25 cellular contexts compared by ENCODE assay signal in the genomic region with DNA sequence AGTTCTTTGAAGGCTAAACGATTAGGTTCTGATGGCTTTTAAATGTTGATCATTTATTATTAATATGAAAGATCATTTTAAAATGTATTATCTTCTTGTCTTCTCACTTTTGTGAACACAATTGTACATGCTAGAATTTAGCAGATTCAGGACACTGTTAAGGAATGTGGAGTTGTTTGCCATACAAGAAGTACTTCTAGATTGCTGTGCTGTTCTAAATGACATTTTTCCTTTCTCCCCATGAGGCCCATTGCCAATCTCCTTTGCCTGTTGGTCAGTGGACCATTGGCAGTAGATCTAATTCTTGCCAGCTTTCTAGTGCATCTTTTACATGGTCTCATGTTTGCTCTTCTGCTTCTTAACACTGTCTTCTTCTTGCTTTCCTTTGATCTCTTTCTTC.
DNase-seq lines count a peak whose midpoint lies in the region; ATAC-seq and TF ChIP-seq lines count a peak whose summit lies in the region.
"Had no signal": no experiment of that assay in that cellular context is flagged by ENCODE, and none has a peak within 500 bp of the region (broad histone marks: within the 10 kb centered on the region; RNA-seq: fewer than 3 reads in every experiment).

No MANE protein-coding gene starts in this region.

- TF ChIP-seq CTCF in left lung (IDR thresholded peaks at IDR 0.05): no peak
- no peak for TF ChIP-seq CTCF in thoracic aorta (IDR thresholded peaks at IDR 0.05)

- H3K36me3 Mint-ChIP-seq in T-cell: no peaks in the 10 kb centered on the region
- H3K36me3 Mint-ChIP-seq: CD14-positive monocyte; CD4-positive, alpha-beta memory T cell; CD4-positive, CD25-positive, alpha-beta regulatory T cell; CD8-positive, alpha-beta memory T cell had no signal

- no peak for DNase-seq in left lung
- DNase-seq in thoracic aorta (ENCODE audit: low spot score): no peak
- DNase-seq in T-cell: no peak
- DNase-seq in T-helper 9 cell: no peak
- DNase-seq in NCI-H2029 (lab: John Stamatoyannopoulos, UW): no peak
- DNase-seq: ACHN; BE2C; C1 segment of cervical spinal cord; CD4-positive, alpha-beta memory T cell; CD4-positive, CD25-positive, alpha-beta regulatory T cell; CD8-positive, alpha-beta memory T cell; COR-L47; DMS 273 treated with DMSO at 0.1 percent for 48 hours; DMS153; DMS53; DMS79; DND-41; EL; GDM1 had no signal

- H3K36me3 ChIP-seq in ACC112 (ENCODE audit: insufficient read depth, low read length): no peaks in the 10 kb centered on the region
- H3K36me3 ChIP-seq in left lung: no peaks in the 10 kb centered on the region
- H3K36me3 ChIP-seq in thoracic aorta: no peaks in the 10 kb centered on the region
- H3K36me3 ChIP-seq: BE2C, BLaER1 had no signal

- POLR2A ChIA-PET in T-cell (lab: Charles Lee): no interaction called here

- ATAC-seq in left lung: peak; percentile 71
- no peak for ATAC-seq in thoracic aorta (ENCODE audit: insufficient number of reproducible peaks, low FRiP score, low read depth)
- ATAC-seq in T-cell (replicated peaks in 1 of 4): no peak
- ATAC-seq: A549, GM12878 had no signal

- no peak overlapping the region for H3K4me3 ChIP-seq in ACC112 (ENCODE audit: low read depth, low read length)
- H3K4me3 ChIP-seq in left lung: no peak overlapping the region
- peak overlapping the region; percentile 17 for H3K4me3 ChIP-seq in thoracic aorta
- H3K4me3 ChIP-seq: A549, BLaER1, GM12878 had no signal

- H3K4me1 ChIP-seq in ACC112 (ENCODE audit: control insufficient read depth, insufficient read depth, low read length, unreplicated experiment) (peaks cover 6% of the 10 kb centered on the region), left lung (no peaks in the 10 kb centered on the region), thoracic aorta (ENCODE audit: control insufficient read depth in 1 of 2, low read depth in 2 of 2) (peaks cover 4 to 12% of the 10 kb centered on the region in 2 donors)
- H3K4me1 ChIP-seq: A549, BE2C, BLaER1 had no signal

- CTCF ChIA-PET in T-cell (lab: Charles Lee): no interaction called here

- H3K4me1 Mint-ChIP-seq in T-cell: no peaks in the 10 kb centered on the region
- H3K4me1 Mint-ChIP-seq: CD14-positive monocyte; CD4-positive, alpha-beta memory T cell; CD4-positive, CD25-positive, alpha-beta regulatory T cell; CD8-positive, alpha-beta memory T cell had no signal

- peaks cover 3 to 13% (median 11%) of the 10 kb centered on the region in 3 donors for H3K9me3 Mint-ChIP-seq in T-cell

- H3K79me2 ChIP-seq in ACC112 (ENCODE audit: control insufficient read depth, insufficient read depth, low read length, unreplicated experiment): no peaks in the 10 kb centered on the region

- H3K27ac ChIP-seq in ACC112 (ENCODE audit: low read depth, low read length) (no peak overlapping the region), left lung (no peak overlapping the region), thoracic aorta (no peak overlapping the region)
- H3K27ac ChIP-seq: 22Rv1, A549, BLaER1 had no signal

- H3K27ac Mint-ChIP-seq in T-cell: no peak overlapping the region
- H3K27ac Mint-ChIP-seq: CD14-positive monocyte; CD4-positive, alpha-beta memory T cell; CD4-positive, CD25-positive, alpha-beta regulatory T cell; CD8-positive, alpha-beta memory T cell had no signal

- intact Hi-C loops in left lung (cut with DNase I): no loop called here

- no peaks in the 10 kb centered on the region for H3K27me3 Mint-ChIP-seq in T-cell
- H3K27me3 Mint-ChIP-seq: CD4-positive, alpha-beta memory T cell; CD8-positive, alpha-beta memory T cell had no signal

- no peak overlapping the region for H3K4me3 Mint-ChIP-seq in T-cell
- H3K4me3 Mint-ChIP-seq: CD14-positive monocyte; CD4-positive, alpha-beta memory T cell; CD4-positive, CD25-positive, alpha-beta regulatory T cell; CD8-positive, alpha-beta memory T cell had no signal

- peaks cover 0 to under 1% of the 10 kb centered on the region in 2 donors for H3K9me3 ChIP-seq in left lung
- H3K9me3 ChIP-seq in thoracic aorta: no peaks in the 10 kb centered on the region
- H3K9me3 ChIP-seq: A549, BE2C, BLaER1 had no signal

- peak overlapping the region; percentile 83 for H2AFZ ChIP-seq in ACC112 (ENCODE audit: low read length, unreplicated experiment)

- H3K27me3 ChIP-seq in ACC112 (ENCODE audit: insufficient read depth, low read length) (no peaks in the 10 kb centered on the region), left lung (no peaks in the 10 kb centered on the region), thoracic aorta (replicated peaks; ENCODE audit: insufficient read depth) (no peaks in the 10 kb centered on the region)
- H3K27me3 ChIP-seq: BE2C, BLaER1 had no signal
